In genomic region chr19:10695401-10696398, GRCh38 we compare ENCODE assay signal across 8 cellular contexts. TPM values are rescaled to one million over a fixed set of nuclear protein-coding genes. Genes with fewer than 3 reads are reported as not detected.
DNase-seq lines count a peak whose midpoint lies in the region; ATAC-seq and TF ChIP-seq lines count a peak whose summit lies in the region.

No MANE protein-coding gene starts in this region.

- peaks cover 34% of the 10 kb centered on the region for H3K27me3 Mint-ChIP-seq in activated naive CD4-positive, alpha-beta T cell treated with anti-CD3 and anti-CD28 coated beads, Interleukin-2, amount 10 ng/mL, durations not matched to agents 7 days and 5 days

- peaks cover 18% of the 10 kb centered on the region for H3K36me3 Mint-ChIP-seq in activated naive CD4-positive, alpha-beta T cell treated with anti-CD3 and anti-CD28 coated beads, Interleukin-2, amount 10 ng/mL, durations not matched to agents 7 days and 5 days

- H3K36me3 ChIP-seq in SK-N-SH (replicated peaks in 1 of 2; ENCODE audit: control insufficient read depth in 1 of 2, insufficient read depth in 2 of 2, low read length in 1 of 2) (peaks cover 4 to 14% of the 10 kb centered on the region in 2 experiments), osteoblast (ENCODE audit: insufficient read depth, low read length) (peaks cover 21% of the 10 kb centered on the region), suprapubic skin (peaks cover 15% of the 10 kb centered on the region)

- H4K20me1 ChIP-seq in SK-N-SH (ENCODE audit: insufficient read depth), result peaks cover 45% of the 10 kb centered on the region
- H4K20me1 ChIP-seq in osteoblast (ENCODE audit: insufficient read depth, low read length), result peaks cover 49% of the 10 kb centered on the region

- H3K79me2 ChIP-seq in SK-N-SH (ENCODE audit: insufficient read depth), result no peaks in the 10 kb centered on the region
- no peaks in the 10 kb centered on the region for H3K79me2 ChIP-seq in osteoblast (ENCODE audit: insufficient read depth, low read length)

- H3K9ac ChIP-seq in SK-N-SH, result no peak overlapping the region

- H3K4me1 ChIP-seq in SK-N-SH (ENCODE audit: control insufficient read depth in 1 of 2, insufficient read depth in 2 of 2, low read depth in 1 of 2, low read length in 1 of 2) (peaks cover 0 to 10% of the 10 kb centered on the region in 2 experiments; a peak in 1 of 4 replicates), osteoblast (ENCODE audit: insufficient read depth, low read length) (no peaks in the 10 kb centered on the region), suprapubic skin (peaks cover 12% of the 10 kb centered on the region)

- TF ChIP-seq CTCF in SK-N-SH (IDR thresholded peaks at IDR 0.05), result no peak
- no peak for TF ChIP-seq CTCF in osteoblast (IDR thresholded peaks at IDR 0.05; ENCODE audit: extremely low read depth, low read depth, low read length)
- TF ChIP-seq CTCF in suprapubic skin (IDR thresholded peaks at IDR 0.05), result no peak

- no peak overlapping the region for H2AFZ ChIP-seq in SK-N-SH (ENCODE audit: low read depth)
- no peak overlapping the region for H2AFZ ChIP-seq in osteoblast (ENCODE audit: low read length)

- TF ChIP-seq EP300 in SK-N-SH (IDR thresholded peaks at IDR 0.05; ENCODE audit: borderline replicate concordance in 1 of 2, low read depth in 1 of 2, low read length in 1 of 2) (no peak), suprapubic skin (IDR thresholded peaks at IDR 0.05) (no peak)

- H3K27me3 ChIP-seq in SK-N-SH (ENCODE audit: insufficient read depth), result no peaks in the 10 kb centered on the region
- no peaks in the 10 kb centered on the region for H3K27me3 ChIP-seq in osteoblast (ENCODE audit: insufficient read depth, low read length)
- H3K27me3 ChIP-seq in suprapubic skin, result no peaks in the 10 kb centered on the region

- CTCF ChIA-PET in SK-N-SH (lab: Yijun Ruan, JAX), result interaction anchor here (0.8 to 9.3 kb wide), 10 partner anchors 13 to 170 kb away, joined by 3 to 163 read pairs (median 4); partner anchors contain the start of gene DNM2
- CTCF ChIA-PET in activated naive CD4-positive, alpha-beta T cell treated with anti-CD3 and anti-CD28 coated beads, Interleukin-2, amount 10 ng/mL, durations not matched to agents 7 days and 5 days (lab: Charles Lee), result interaction anchor here (1.2 to 9.1 kb wide), 2 partner anchors 22 to 114 kb away, joined by 3 to 156 read pairs; partner anchors contain the start of gene DNM2

- peak overlapping the region; percentile 89 for H3K4me2 ChIP-seq in SK-N-SH
- H3K4me2 ChIP-seq in osteoblast (ENCODE audit: insufficient read depth, low read length), result peak overlapping the region; percentile 78

- H3K4me3 ChIP-seq in SK-N-SH (ENCODE audit: low read depth in 2 of 2, low read length in 1 of 2), result peak overlapping the region; percentile 22 to 63
- peak overlapping the region; percentile 48 for H3K4me3 ChIP-seq in osteoblast (ENCODE audit: insufficient read depth, low read length)
- peak overlapping the region; percentile 26 for H3K4me3 ChIP-seq in suprapubic skin

- TF ChIP-seq RAD21 in SK-N-SH (IDR thresholded peaks at IDR 0.05; ENCODE audit: low read length), result no peak

- no peak for TF ChIP-seq POLR2A in suprapubic skin (IDR thresholded peaks at IDR 0.05)

- POLR2A ChIA-PET in SK-N-SH (lab: Yijun Ruan, JAX), result interaction anchor here (0.7 to 1.4 kb wide), 4 partner anchors 22 to 140 kb away, joined by 3 to 7 read pairs (median 4); partner anchors contain the start of gene TMED1

- H3K4me1 Mint-ChIP-seq in activated naive CD4-positive, alpha-beta T cell treated with anti-CD3 and anti-CD28 coated beads, Interleukin-2, amount 10 ng/mL, durations not matched to agents 7 days and 5 days, result peaks cover 16% of the 10 kb centered on the region

- peak overlapping the region; percentile 68 for H3K4me3 Mint-ChIP-seq in activated naive CD4-positive, alpha-beta T cell treated with anti-CD3 and anti-CD28 coated beads, Interleukin-2, amount 10 ng/mL, durations not matched to agents 7 days and 5 days

- no peaks in the 10 kb centered on the region for H3K9me3 Mint-ChIP-seq in activated naive CD4-positive, alpha-beta T cell treated with anti-CD3 and anti-CD28 coated beads, Interleukin-2, amount 10 ng/mL, durations not matched to agents 7 days and 5 days

- no peaks in the 10 kb centered on the region for H3K9me3 ChIP-seq in SK-N-SH
- H3K9me3 ChIP-seq in osteoblast (ENCODE audit: low read depth, low read length), result no peaks in the 10 kb centered on the region
- H3K9me3 ChIP-seq in suprapubic skin, result no peaks in the 10 kb centered on the region

- peaks cover 30% of the 10 kb centered on the region for H3F3A ChIP-seq in SK-N-SH (replicated peaks; ENCODE audit: insufficient read depth)

- no peak overlapping the region for H3K27ac ChIP-seq in SK-N-SH (ENCODE audit: low read depth in 2 of 2, low read length in 1 of 2)
- H3K27ac ChIP-seq in osteoblast (ENCODE audit: low read depth, low read length), result no peak overlapping the region
- H3K27ac ChIP-seq in suprapubic skin, result no peak overlapping the region

- DNase-seq in CMK (ENCODE audit: low read depth), result peak; percentile 82
- DNase-seq in NCI-H1092 (lab: John Stamatoyannopoulos, UW), result peak; percentile 96
- peak; percentile 95 for DNase-seq in SK-N-SH
- DNase-seq in activated naive CD4-positive, alpha-beta T cell treated with anti-CD3 and anti-CD28 coated beads, Interleukin-2, amount 10 ng/mL, durations not matched to agents 7 days and 5 days, result peak; percentile 96
- DNase-seq in germinal center (ENCODE audit: low spot score), result peak; percentile 96
- DNase-seq in osteoblast (ENCODE audit: insufficient read length, low spot score, missing footprints), result peak; percentile 99
- DNase-seq in suprapubic skin (ENCODE audit: low spot score in 2 of 2), result peak; percentile 92 to 94

- 8% methylated on average over 45 of the region's 59 CpGs for WGBS in SK-N-SH (ENCODE audit: low lambda C conversion rate)
- 23% methylated on average over 32 of the region's 59 CpGs for WGBS in suprapubic skin

- ATAC-seq in GM21825 (IDR thresholded peaks at IDR 0.05; ENCODE audit: unreplicated experiment), result peak; percentile 64

- H3K9me2 ChIP-seq in SK-N-SH, result no peaks in the 10 kb centered on the region

- H3K27ac Mint-ChIP-seq in activated naive CD4-positive, alpha-beta T cell treated with anti-CD3 and anti-CD28 coated beads, Interleukin-2, amount 10 ng/mL, durations not matched to agents 7 days and 5 days, result no peak overlapping the region

TF ChIP-seq in SK-N-SH, 30 proteins besides CTCF, POLR2A, EP300 and RAD21 (continues in another document):
- no peak for TF ChIP-seq TEAD4 (IDR thresholded peaks at IDR 0.05; ENCODE audit: borderline replicate concordance, insufficient read depth)
- TF ChIP-seq CHD2 (IDR thresholded peaks at IDR 0.05; ENCODE audit: low read length, partially characterized antibody), result no peak
- TF ChIP-seq TCF12 (IDR thresholded peaks at IDR 0.05), result no peak
- TF ChIP-seq EZH2phosphoT487 (IDR thresholded peaks at IDR 0.05; ENCODE audit: borderline replicate concordance, low read depth), result no peak
- TF ChIP-seq, protein P1, sequence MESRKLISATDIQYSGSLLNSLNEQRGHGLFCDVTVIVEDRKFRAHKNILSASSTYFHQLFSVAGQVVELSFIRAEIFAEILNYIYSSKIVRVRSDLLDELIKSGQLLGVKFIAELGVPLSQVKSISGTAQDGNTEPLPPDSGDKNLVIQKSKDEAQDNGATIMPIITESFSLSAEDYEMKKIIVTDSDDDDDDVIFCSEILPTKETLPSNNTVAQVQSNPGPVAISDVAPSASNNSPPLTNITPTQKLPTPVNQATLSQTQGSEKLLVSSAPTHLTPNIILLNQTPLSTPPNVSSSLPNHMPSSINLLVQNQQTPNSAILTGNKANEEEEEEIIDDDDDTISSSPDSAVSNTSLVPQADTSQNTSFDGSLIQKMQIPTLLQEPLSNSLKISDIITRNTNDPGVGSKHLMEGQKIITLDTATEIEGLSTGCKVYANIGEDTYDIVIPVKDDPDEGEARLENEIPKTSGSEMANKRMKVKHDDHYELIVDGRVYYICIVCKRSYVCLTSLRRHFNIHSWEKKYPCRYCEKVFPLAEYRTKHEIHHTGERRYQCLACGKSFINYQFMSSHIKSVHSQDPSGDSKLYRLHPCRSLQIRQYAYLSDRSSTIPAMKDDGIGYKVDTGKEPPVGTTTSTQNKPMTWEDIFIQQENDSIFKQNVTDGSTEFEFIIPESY (IDR thresholded peaks at IDR 0.05; ENCODE audit: borderline replicate concordance, low read depth), result no peak

RNA-seq across cellular contexts. Expression of gene QTRT1, which starts 5.5 kb away (rescaled TPM):
- 108 and 115 TPM in 2 replicates for polyA plus RNA-seq in SK-N-SH (2012; rRNA removed)
- polyA plus RNA-seq in SK-N-SH (2012; cell fraction: cytosol; rRNA removed), result 28.1 and 48.7 TPM in 2 replicates
- polyA plus RNA-seq in SK-N-SH (2012; cell fraction: nucleus; rRNA removed), result 464 and 520 TPM in 2 replicates
- 34.0 and 36.5 TPM in 2 replicates for total RNA-seq in osteoblast
- total RNA-seq in suprapubic skin, result 10 to 100 TPM; 34.4 to 57.2 (median 40.2) TPM

RNA-seq across cellular contexts. Expression of gene DNM2, which starts 22.2 kb away (rescaled TPM):
- 52.5 and 53.6 TPM in 2 replicates for polyA plus RNA-seq in SK-N-SH (2012; rRNA removed)
- polyA plus RNA-seq in SK-N-SH (2012; cell fraction: cytosol; rRNA removed), result 20.5 and 31.8 TPM in 2 replicates
- 159 and 212 TPM in 2 replicates for polyA plus RNA-seq in SK-N-SH (2012; cell fraction: nucleus; rRNA removed)
- total RNA-seq in osteoblast (89.6 and 102 TPM in 2 replicates), suprapubic skin (100 to 1,000 TPM; 135 to 322 (median 173) TPM)

RNA-seq across cellular contexts. Expression of gene ILF3, which starts 41.6 kb away (rescaled TPM):
- polyA plus RNA-seq in SK-N-SH (2012; rRNA removed), result 203 and 229 TPM in 2 replicates
- 97.9 and 126 TPM in 2 replicates for polyA plus RNA-seq in SK-N-SH (2012; cell fraction: cytosol; rRNA removed)
- polyA plus RNA-seq in SK-N-SH (2012; cell fraction: nucleus; rRNA removed), result 699 and 751 TPM in 2 replicates
- total RNA-seq in osteoblast, result 105 and 107 TPM in 2 replicates
- 100 to 1,000 TPM; 114 to 280 (median 132) TPM for total RNA-seq in suprapubic skin
